8 cellular contexts compared by ENCODE assay signal in genomic region chr16:70065746-70066658, GRCh38. TPM values are rescaled to one million over a fixed set of nuclear protein-coding genes. Genes with fewer than 3 reads are reported as not detected.
DNase-seq lines count a peak whose midpoint lies in the region; ATAC-seq and TF ChIP-seq lines count a peak whose summit lies in the region.
"Not testable (repeated sequence)": the region's sequence is repeated elsewhere in the genome, so short reads cannot be mapped to it uniquely, and the experiment has no call there.

No MANE protein-coding gene starts in this region.

- H3K4me3 ChIP-seq in GM12875 (ENCODE audit: low read depth, low read length) (peak overlapping the region; percentile 65), osteoblast (ENCODE audit: insufficient read depth, low read length) (peak overlapping the region; percentile 76), thoracic aorta (peak overlapping the region; percentile 87)

- H3K4me3 Mint-ChIP-seq in glutamatergic neuron (ENCODE audit: unreplicated experiment) = peak overlapping the region; percentile 88

- ATAC-seq in HG02759 (IDR thresholded peaks at IDR 0.05; ENCODE audit: unreplicated experiment) (peak; percentile 94), SK-N-SH treated with all-trans-retinoic acid at 6 μM for 48 hours (peak; percentile 93), thoracic aorta (ENCODE audit: insufficient number of reproducible peaks, low FRiP score, low read depth) (peak; percentile 84)
- peak; percentile 89 to 96 for ATAC-seq in activated naive CD4-positive, alpha-beta T cell treated with anti-CD3 and anti-CD28 coated beads, Interleukin-2, amount 50 U/mL, for 72 hours

- DNase-seq in NCI-H1105 (lab: John Stamatoyannopoulos, UW) (peak; percentile 63), glutamatergic neuron (peak; percentile 81), osteoblast (ENCODE audit: insufficient read length, low spot score, missing footprints) (peak; percentile 97), thoracic aorta (ENCODE audit: low spot score) (peak; percentile 39)
- DNase-seq in activated naive CD4-positive, alpha-beta T cell treated with anti-CD3 and anti-CD28 coated beads, Interleukin-2, amount 50 U/mL, for 72 hours (ENCODE audit: low spot score in 2 of 2) = peak; percentile 87 to 89

- H3K27me3 ChIP-seq in osteoblast (ENCODE audit: insufficient read depth, low read length); thoracic aorta (replicated peaks; ENCODE audit: insufficient read depth): not testable (repeated sequence)

- peak overlapping the region; percentile 44 to 66 for H3K27ac Mint-ChIP-seq in activated naive CD4-positive, alpha-beta T cell treated with anti-CD3 and anti-CD28 coated beads, Interleukin-2, amount 50 U/mL, for 72 hours
- not testable (repeated sequence) for H3K27ac Mint-ChIP-seq in glutamatergic neuron (ENCODE audit: unreplicated experiment)

- not testable (repeated sequence) for H3K9me3 Mint-ChIP-seq in activated naive CD4-positive, alpha-beta T cell treated with anti-CD3 and anti-CD28 coated beads, Interleukin-2, amount 50 U/mL, for 72 hours; glutamatergic neuron (ENCODE audit: unreplicated experiment)

- peaks cover 42% of the 10 kb centered on the region for H3K79me2 ChIP-seq in osteoblast (ENCODE audit: insufficient read depth, low read length)

- not testable (repeated sequence) for H3K4me1 Mint-ChIP-seq in glutamatergic neuron (ENCODE audit: low read depth, unreplicated experiment)

- H3K27ac ChIP-seq in osteoblast (ENCODE audit: low read depth, low read length) (peak overlapping the region; percentile 51), thoracic aorta (peak overlapping the region; percentile 87 to 88)

- H3K4me1 ChIP-seq in osteoblast (ENCODE audit: insufficient read depth, low read length) = not testable (repeated sequence)
- peaks cover 5 to 20% of the 10 kb centered on the region in 2 donors for H3K4me1 ChIP-seq in thoracic aorta (ENCODE audit: control insufficient read depth in 1 of 2, low read depth in 2 of 2)

- H3K4me2 ChIP-seq in osteoblast (ENCODE audit: insufficient read depth, low read length) = peak overlapping the region; percentile 82

- H3K9me3 ChIP-seq in osteoblast (ENCODE audit: low read depth, low read length); thoracic aorta: not testable (repeated sequence)

- H4K20me1 ChIP-seq in osteoblast (ENCODE audit: insufficient read depth, low read length) = peaks cover 11% of the 10 kb centered on the region

- not testable (repeated sequence) for H3K27me3 Mint-ChIP-seq in glutamatergic neuron (ENCODE audit: unreplicated experiment)

- TF ChIP-seq CTCF in GM12875 (IDR thresholded peaks at IDR 0.05; ENCODE audit: borderline replicate concordance, insufficient read depth, low read depth, low read length); glutamatergic neuron (IDR thresholded peaks at IDR 0.05; ENCODE audit: partially characterized antibody, unreplicated experiment); osteoblast (IDR thresholded peaks at IDR 0.05; ENCODE audit: extremely low read depth, low read depth, low read length); thoracic aorta (IDR thresholded peaks at IDR 0.05): not testable (repeated sequence)

- not testable (repeated sequence) for H3K36me3 ChIP-seq in osteoblast (ENCODE audit: insufficient read depth, low read length); thoracic aorta

- not testable (repeated sequence) for H3K36me3 Mint-ChIP-seq in activated naive CD4-positive, alpha-beta T cell treated with anti-CD3 and anti-CD28 coated beads, Interleukin-2, amount 50 U/mL, for 72 hours; glutamatergic neuron (ENCODE audit: unreplicated experiment)

- H2AFZ ChIP-seq in osteoblast (ENCODE audit: low read length) = peak overlapping the region; percentile 47

TF ChIP-seq in SK-N-SH treated with all-trans-retinoic acid at 6 μM for 48 hours, 23 proteins besides CTCF, POLR2A, EP300 and RAD21:
- TF ChIP-seq ZFP3 (CRISPR knock-in tag; IDR thresholded peaks at IDR 0.05) = peak; percentile 19; the same call in 1 of the 2 replicates

RNA-seq across cellular contexts. Expression of gene PDPR, which starts 48.1 kb away (rescaled TPM):
- total RNA-seq in activated naive CD4-positive, alpha-beta T cell treated with anti-CD3 and anti-CD28 coated beads, Interleukin-2, amount 50 U/mL, for 72 hours = 10 to 100 TPM; 32.7 to 34.3 TPM
- 19.1 TPM for total RNA-seq in glutamatergic neuron (ENCODE audit: unreplicated experiment)
- 23.2 and 34.2 TPM in 2 replicates for total RNA-seq in osteoblast
- 10 to 100 TPM; 38.0 to 44.6 TPM for total RNA-seq in thoracic aorta

Comparison
In these comparisons a context has a peak if more than half of its experiments do, and no peak if none do; other contexts are left out.
1. Peak in every context shown above with its lines: DNase-seq, ATAC-seq, H3K4me3 ChIP-seq and H3K27ac ChIP-seq.
2. DNase-seq: peak in every context shown above with its lines; median percentile 97 in osteoblast; 88 in activated naive CD4-positive, alpha-beta T cell treated with anti-CD3 and anti-CD28 coated beads, Interleukin-2, amount 50 U/mL, for 72 hours; 81 in glutamatergic neuron; 63 in NCI-H1105; 39 in thoracic aorta.